ENCODE assay signal across 19 cellular contexts in genomic region chr6:11806561-11807317, GRCh38. TPM values are rescaled to one million over a fixed set of nuclear protein-coding genes. Genes with fewer than 3 reads are reported as not detected.
DNase-seq lines count a peak whose midpoint lies in the region; ATAC-seq, FAIRE-seq and TF ChIP-seq lines count a peak whose summit lies in the region.
"Had no signal": no experiment of that assay in that cellular context is flagged by ENCODE, and none has a peak within 500 bp of the region (broad histone marks: within the 10 kb centered on the region; RNA-seq: fewer than 3 reads in every experiment).

No MANE protein-coding gene starts in this region.

- CTCF ChIA-PET in HEK293 (lab: Yijun Ruan, JAX): interaction anchor here (0.6 to 1.1 kb wide), 3 partner anchors 47 to 713 kb away, joined by 3 to 4 read pairs (median 3); partner anchors contain the start of gene SMIM13

- no peaks in the 10 kb centered on the region for H3K36me3 ChIP-seq in HEK293 (ENCODE audit: control insufficient read depth in 2 of 2, insufficient read depth in 1 of 2, low read length in 2 of 2)
- no peaks in the 10 kb centered on the region for H3K36me3 ChIP-seq in WERI-Rb-1
- no peaks in the 10 kb centered on the region for H3K36me3 ChIP-seq in bronchial epithelial cell (ENCODE audit: control insufficient read depth, insufficient read depth, low read length)
- H3K36me3 ChIP-seq in osteoblast (ENCODE audit: insufficient read depth, low read length): no peaks in the 10 kb centered on the region
- H3K36me3 ChIP-seq: brain microvascular endothelial cell, neutrophil, sigmoid colon, SJSA1 had no signal

- FAIRE-seq in bronchial epithelial cell (lab: Jason Lieb, UNC): no peak
- FAIRE-seq: H54 had no signal

- no peak overlapping the region for H2AFZ ChIP-seq in osteoblast (ENCODE audit: low read length)

- POLR2A ChIA-PET in HEK293 (lab: Yijun Ruan, JAX): no interaction called here

- H3K4me1 ChIP-seq in HEK293 (ENCODE audit: control insufficient read depth, insufficient read depth, low read length) (no peaks in the 10 kb centered on the region), osteoblast (ENCODE audit: insufficient read depth, low read length) (peaks cover 23% of the 10 kb centered on the region)

- H3K9me3 ChIP-seq in HEK293 (ENCODE audit: control insufficient read depth, insufficient read depth, low read depth, low read length) (no peaks in the 10 kb centered on the region), WERI-Rb-1 (ENCODE audit: severe bottlenecking) (no peaks in the 10 kb centered on the region), osteoblast (ENCODE audit: low read depth, low read length) (no peaks in the 10 kb centered on the region)
- H3K9me3 ChIP-seq: neutrophil, sigmoid colon, SJSA1 had no signal

- no peak overlapping the region for H3K27ac ChIP-seq in HEK293 (ENCODE audit: extremely low read depth, low read depth, low read length)
- no peak overlapping the region for H3K27ac ChIP-seq in WERI-Rb-1
- no peak overlapping the region for H3K27ac ChIP-seq in osteoblast (ENCODE audit: low read depth, low read length)
- H3K27ac ChIP-seq: brain microvascular endothelial cell, dorsolateral prefrontal cortex, neutrophil, sigmoid colon, SJSA1 had no signal

- TF ChIP-seq CTCF in HEK293 (tag by site-specific recombination; IDR thresholded peaks at IDR 0.05): no peak
- no peak for TF ChIP-seq CTCF in WERI-Rb-1 (IDR thresholded peaks at IDR 0.05; ENCODE audit: low read depth, low read length)
- no peak for TF ChIP-seq CTCF in bronchial epithelial cell (IDR thresholded peaks at IDR 0.05; ENCODE audit: insufficient read depth, low read length, severe bottlenecking)
- no peak for TF ChIP-seq CTCF in osteoblast (IDR thresholded peaks at IDR 0.05; ENCODE audit: extremely low read depth, low read depth, low read length)

- H3K27me3 ChIP-seq in WERI-Rb-1 (ENCODE audit: insufficient read depth, low read depth, severe bottlenecking) (no peaks in the 10 kb centered on the region), bronchial epithelial cell (ENCODE audit: control insufficient read depth, insufficient read depth, low read length) (no peaks in the 10 kb centered on the region), osteoblast (ENCODE audit: insufficient read depth, low read length) (no peaks in the 10 kb centered on the region)
- H3K27me3 ChIP-seq: brain microvascular endothelial cell, dorsolateral prefrontal cortex, neutrophil, sigmoid colon, SJSA1 had no signal

- H3K4me3 ChIP-seq in HEK293 (ENCODE audit: low read depth, low read length): no peak overlapping the region
- peak overlapping the region; percentile 11 for H3K4me3 ChIP-seq in WERI-Rb-1 (ENCODE audit: low read depth, low read length)
- no peak overlapping the region for H3K4me3 ChIP-seq in bronchial epithelial cell (ENCODE audit: low read depth, low read length)
- H3K4me3 ChIP-seq in osteoblast (ENCODE audit: insufficient read depth, low read length): no peak overlapping the region
- H3K4me3 ChIP-seq: dorsolateral prefrontal cortex, sigmoid colon, SJSA1 had no signal

- ATAC-seq in HG03521 (IDR thresholded peaks at IDR 0.05; ENCODE audit: unreplicated experiment): no peak
- no peak for ATAC-seq in HG03378 (IDR thresholded peaks at IDR 0.05; ENCODE audit: unreplicated experiment)
- ATAC-seq in GM21529 (IDR thresholded peaks at IDR 0.05; ENCODE audit: unreplicated experiment): no peak

- H3K4me2 ChIP-seq in osteoblast (ENCODE audit: insufficient read depth, low read length): no peak overlapping the region

- no peaks in the 10 kb centered on the region for H3K79me2 ChIP-seq in osteoblast (ENCODE audit: insufficient read depth, low read length)

- no peaks in the 10 kb centered on the region for H4K20me1 ChIP-seq in osteoblast (ENCODE audit: insufficient read depth, low read length)

- peak; percentile 90 for DNase-seq in WERI-Rb-1
- DNase-seq in bronchial epithelial cell (ENCODE audit: low read depth): peak; percentile 94
- peak; percentile 32 for DNase-seq in osteoblast (ENCODE audit: insufficient read length, low spot score, missing footprints)
- no peak for DNase-seq in foreskin melanocyte
- DNase-seq: activated gamma-delta T cell, brain microvascular endothelial cell, MV-4-11, NCI-H2029 treated with DMSO at 0.1 percent for 48 hours, NCI-H524 treated with DMSO at 0.1 percent for 48 hours, sigmoid colon, T-helper 9 cell had no signal

TF ChIP-seq in HEK293, 187 proteins besides CTCF, POLR2A, EP300 and RAD21:
- peak; percentile 72 for TF ChIP-seq ZFHX2 (tag by site-specific recombination; conservative IDR thresholded peaks at IDR 0.05)
- peak; percentile 65 for TF ChIP-seq EGR2 (tag by site-specific recombination; IDR thresholded peaks at IDR 0.05; ENCODE audit: low read depth)
- TF ChIP-seq TCF7L2 (IDR thresholded peaks at IDR 0.05; ENCODE audit: borderline replicate concordance, low read depth, low read length): no peak

RNA-seq across cellular contexts. Expression of gene ADTRP, which starts 28.1 kb away (rescaled TPM):
- 11.3 and 17.6 TPM in 2 replicates for total RNA-seq in bronchial epithelial cell
- total RNA-seq in osteoblast: 0.72 and 1.2 TPM in 2 replicates
